2 cellular contexts compared by ENCODE assay signal in genomic region chr3:21435871-21436270, GRCh38.
TF ChIP-seq lines count a peak whose summit lies in the region.

No MANE protein-coding gene starts in this region.

TF ChIP-seq in endothelial cell of umbilical vein, 7 proteins besides CTCF, POLR2A, EP300 and RAD21:
- TF ChIP-seq GATA2 (IDR thresholded peaks at IDR 0.05; ENCODE audit: insufficient read depth, insufficient read length, low read depth, low read length), result no peak
- TF ChIP-seq JUN (IDR thresholded peaks at IDR 0.05; ENCODE audit: borderline replicate concordance, insufficient read depth, insufficient read length, low read depth), result peak; percentile 92
- TF ChIP-seq MAX (IDR thresholded peaks at IDR 0.05; ENCODE audit: insufficient read depth, insufficient read length), result no peak
- no peak for TF ChIP-seq MYC (IDR thresholded peaks at IDR 0.05; ENCODE audit: low read depth, low read length)
- TF ChIP-seq FOS (IDR thresholded peaks at IDR 0.05; ENCODE audit: borderline replicate concordance, insufficient read depth, low read length), result peak; percentile 35
- no peak for TF ChIP-seq EZH2 (IDR thresholded peaks at IDR 0.05; ENCODE audit: borderline replicate concordance, low read depth, low read length, severe bottlenecking)
- TF ChIP-seq POLR2AphosphoS5 (IDR thresholded peaks at IDR 0.05; ENCODE audit: insufficient read depth, low read depth, low read length), result peak; percentile 24

TF ChIP-seq in HepG2, 621 proteins besides CTCF, POLR2A, EP300 and RAD21:
- TF ChIP-seq ZNF75D (CRISPR knock-in tag; IDR thresholded peaks at IDR 0.05; ENCODE audit: borderline replicate concordance), result no peak
- no peak for TF ChIP-seq PRPF4 (IDR thresholded peaks at IDR 0.05; ENCODE audit: low read depth, low read length, poor library complexity, severe bottlenecking)
- no peak for TF ChIP-seq NFE2L1 (CRISPR knock-in tag; IDR thresholded peaks at IDR 0.05; ENCODE audit: borderline replicate concordance)
- TF ChIP-seq ZBTB25 (CRISPR knock-in tag; IDR thresholded peaks at IDR 0.05), result no peak
- TF ChIP-seq ZNF788 (CRISPR knock-in tag; IDR thresholded peaks at IDR 0.05; ENCODE audit: borderline replicate concordance), result no peak
- no peak for TF ChIP-seq ZFYVE20 (CRISPR knock-in tag; IDR thresholded peaks at IDR 0.05; ENCODE audit: borderline replicate concordance, low read depth)
- TF ChIP-seq ZNF562 (CRISPR knock-in tag; IDR thresholded peaks at IDR 0.05; ENCODE audit: borderline replicate concordance), result no peak
TF ChIP-seq in HepG2: peak in this region for 0.
